ENCODE assay signal across 20 cellular contexts in the genomic region with DNA sequence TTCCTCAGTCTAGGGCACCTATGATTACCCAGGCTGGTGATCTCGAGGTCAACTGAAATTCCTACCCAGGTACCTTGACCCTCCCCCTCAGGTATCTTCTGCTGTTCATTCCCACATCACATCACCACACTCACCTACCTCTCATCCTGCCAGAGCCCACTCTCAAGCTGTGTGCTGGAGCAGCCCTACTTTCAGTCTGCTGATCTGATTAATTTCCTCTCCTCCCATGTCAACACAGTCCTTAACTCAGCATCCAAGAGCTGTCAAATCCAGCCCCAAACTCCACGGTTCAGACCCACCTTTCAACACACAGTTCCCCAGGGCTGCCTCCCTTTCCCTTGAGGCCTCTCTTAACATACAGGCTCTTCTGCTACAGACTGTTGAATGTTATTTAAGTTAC. TPM values are rescaled to one million over a fixed set of nuclear protein-coding genes. Genes with fewer than 3 reads are reported as not detected.
DNase-seq lines count a peak whose midpoint lies in the region; ATAC-seq and TF ChIP-seq lines count a peak whose summit lies in the region.
"Had no signal": no experiment of that assay in that cellular context is flagged by ENCODE, and none has a peak within 500 bp of the region (broad histone marks: within the 10 kb centered on the region; RNA-seq: fewer than 3 reads in every experiment).

No MANE protein-coding gene starts in this region.

- intact Hi-C loops in activated CD4-positive, alpha-beta memory T cell treated with anti-CD3 and anti-CD28 coated beads for 36 hours (cut with micrococcal nuclease), result loop anchor here (5.0 kb wide), 1 partner anchor 196 kb away; no protein-coding TSS in a partner anchor
- intact Hi-C loops in ovary (cut with DNase I), result no loop called here
- intact Hi-C loops in sciatic nerve (cut with DNase I), result no loop called here

- peaks cover 82% of the 10 kb centered on the region for H3K36me3 Mint-ChIP-seq in activated CD4-positive, alpha-beta memory T cell treated with anti-CD3 and anti-CD28 coated beads for 36 hours
- peaks cover 90% of the 10 kb centered on the region for H3K36me3 Mint-ChIP-seq in activated CD4-positive, alpha-beta memory T cell treated with anti-CD3 and anti-CD28 coated beads, Interleukin-2, amount 10 ng/mL, durations not matched to agents 7 days and 5 days (ENCODE audit: low read depth)
- peaks cover 90% of the 10 kb centered on the region for H3K36me3 Mint-ChIP-seq in central memory CD8-positive, alpha-beta T cell (ENCODE audit: insufficient read depth)

- H2AFZ ChIP-seq in parathyroid adenoma, result no peak overlapping the region

- H3K4me3 Mint-ChIP-seq in activated CD4-positive, alpha-beta memory T cell treated with anti-CD3 and anti-CD28 coated beads for 36 hours, result no peak overlapping the region
- no peak overlapping the region for H3K4me3 Mint-ChIP-seq in activated CD4-positive, alpha-beta memory T cell treated with anti-CD3 and anti-CD28 coated beads, Interleukin-2, amount 10 ng/mL, durations not matched to agents 7 days and 5 days
- H3K4me3 Mint-ChIP-seq in central memory CD8-positive, alpha-beta T cell, result peak overlapping the region; percentile 21

- DNase-seq in activated CD4-positive, alpha-beta memory T cell treated with anti-CD3 and anti-CD28 coated beads for 36 hours, result no peak
- no peak for DNase-seq in activated CD4-positive, alpha-beta memory T cell treated with anti-CD3 and anti-CD28 coated beads, Interleukin-2, amount 10 ng/mL, durations not matched to agents 7 days and 5 days
- no peak for DNase-seq in central memory CD8-positive, alpha-beta T cell (ENCODE audit: low spot score in 2 of 2)
- no peak for DNase-seq in ovary
- no peak for DNase-seq in DMS114 treated with DMSO at 0.1 percent for 48 hours (lab: John Stamatoyannopoulos, UW; ENCODE audit: unreplicated experiment)
- no peak for DNase-seq in sciatic nerve (ENCODE audit: low spot score)
- DNase-seq: aorta; colonic mucosa; HCEC 1CT; mammary epithelial cell; MM.1S; NCI-H2029; NCI-H526 treated with DMSO at 0.1 percent for 48 hours; nucleus accumbens; OCI-M1; stimulated activated CD4-positive, alpha-beta T cell treated with anti-CD3 and anti-CD28 coated beads, Interleukin-4, amount 100 ng/mL, for 4 hours; upper lobe of right lung had no signal

- H3K9me3 Mint-ChIP-seq in activated CD4-positive, alpha-beta memory T cell treated with anti-CD3 and anti-CD28 coated beads for 36 hours, result no peaks in the 10 kb centered on the region
- H3K9me3 Mint-ChIP-seq in activated CD4-positive, alpha-beta memory T cell treated with anti-CD3 and anti-CD28 coated beads, Interleukin-2, amount 10 ng/mL, durations not matched to agents 7 days and 5 days, result no peaks in the 10 kb centered on the region
- H3K9me3 Mint-ChIP-seq in central memory CD8-positive, alpha-beta T cell, result no peaks in the 10 kb centered on the region

- WGBS in ovary, 3 donors, result 84 to 93% (median 87%) methylated on average over 2 of the region's 2 CpGs

- H3K4me3 ChIP-seq in HEK293 (ENCODE audit: low read depth, low read length) (no peak overlapping the region), parathyroid adenoma (ENCODE audit: low read depth, low read length) (no peak overlapping the region), ovary (no peak overlapping the region)
- H3K4me3 ChIP-seq: colonic mucosa, GM12878, upper lobe of right lung had no signal

- H3K4me2 ChIP-seq in parathyroid adenoma (ENCODE audit: low read length), result no peak overlapping the region

- H3K4me1 Mint-ChIP-seq in activated CD4-positive, alpha-beta memory T cell treated with anti-CD3 and anti-CD28 coated beads for 36 hours (ENCODE audit: low read depth), result peaks cover 59% of the 10 kb centered on the region
- H3K4me1 Mint-ChIP-seq in activated CD4-positive, alpha-beta memory T cell treated with anti-CD3 and anti-CD28 coated beads, Interleukin-2, amount 10 ng/mL, durations not matched to agents 7 days and 5 days, result peaks cover 56% of the 10 kb centered on the region
- peaks cover 68% of the 10 kb centered on the region for H3K4me1 Mint-ChIP-seq in central memory CD8-positive, alpha-beta T cell

- peaks cover 53% of the 10 kb centered on the region for H3K79me2 ChIP-seq in parathyroid adenoma

- POLR2A ChIA-PET in activated CD4-positive, alpha-beta memory T cell treated with anti-CD3 and anti-CD28 coated beads for 36 hours (lab: Charles Lee), result no interaction called here
- POLR2A ChIA-PET in activated CD4-positive, alpha-beta memory T cell treated with anti-CD3 and anti-CD28 coated beads, Interleukin-2, amount 10 ng/mL, durations not matched to agents 7 days and 5 days (lab: Charles Lee), result interaction anchor here (0.9 to 1.0 kb wide), 2 partner anchors 11 to 13 kb away, joined by 3 read pairs; no protein-coding TSS in a partner anchor
- POLR2A ChIA-PET in HEK293 (lab: Yijun Ruan, JAX), result interaction anchor here (0.8 kb wide), 1 partner anchor 19 kb away, joined by 3 read pairs; no protein-coding TSS in a partner anchor

- H3K27me3 Mint-ChIP-seq in activated CD4-positive, alpha-beta memory T cell treated with anti-CD3 and anti-CD28 coated beads for 36 hours, result no peaks in the 10 kb centered on the region
- H3K27me3 Mint-ChIP-seq in activated CD4-positive, alpha-beta memory T cell treated with anti-CD3 and anti-CD28 coated beads, Interleukin-2, amount 10 ng/mL, durations not matched to agents 7 days and 5 days, result no peaks in the 10 kb centered on the region
- H3K27me3 Mint-ChIP-seq in central memory CD8-positive, alpha-beta T cell, result no peaks in the 10 kb centered on the region

- no peak for TF ChIP-seq EP300 in ovary (IDR thresholded peaks at IDR 0.05)

- TF ChIP-seq POLR2A in ovary (IDR thresholded peaks at IDR 0.05), result no peak

- H3K36me3 ChIP-seq in HEK293 (ENCODE audit: control insufficient read depth in 2 of 2, insufficient read depth in 1 of 2, low read length in 2 of 2) (peaks cover 17 to 98% of the 10 kb centered on the region in 2 experiments), parathyroid adenoma (ENCODE audit: control insufficient read depth, insufficient read depth, low read length) (no peaks in the 10 kb centered on the region), ovary (no peaks in the 10 kb centered on the region)

- H3K27ac ChIP-seq in HEK293 (ENCODE audit: extremely low read depth, low read depth, low read length) (no peak overlapping the region), parathyroid adenoma (peak overlapping the region; percentile 29), ovary (no peak overlapping the region)
- H3K27ac ChIP-seq: colonic mucosa, upper lobe of right lung had no signal

- no peak overlapping the region for H3K9ac ChIP-seq in parathyroid adenoma

- no peaks in the 10 kb centered on the region for H3K4me1 ChIP-seq in HEK293 (ENCODE audit: control insufficient read depth, insufficient read depth, low read length)
- H3K4me1 ChIP-seq in parathyroid adenoma, result peaks cover 64% of the 10 kb centered on the region
- H3K4me1 ChIP-seq in ovary (ENCODE audit: insufficient read depth), result peaks cover 3% of the 10 kb centered on the region

- no peak for ATAC-seq in central memory CD8-positive, alpha-beta T cell (replicated peaks; ENCODE audit: extremely low read depth, poor library complexity, severe bottlenecking)
- no peak for ATAC-seq in sciatic nerve
- ATAC-seq: GM12878, upper lobe of right lung had no signal

- H3K9me3 ChIP-seq in HEK293 (ENCODE audit: control insufficient read depth, insufficient read depth, low read depth, low read length) (no peaks in the 10 kb centered on the region), parathyroid adenoma (ENCODE audit: control insufficient read depth, low read length) (no peaks in the 10 kb centered on the region), ovary (no peaks in the 10 kb centered on the region)
- H3K9me3 ChIP-seq: colonic mucosa, upper lobe of right lung had no signal

- TF ChIP-seq CTCF in HEK293 (tag by site-specific recombination; IDR thresholded peaks at IDR 0.05) (no peak), parathyroid adenoma (IDR thresholded peaks at IDR 0.05) (no peak), ovary (IDR thresholded peaks at IDR 0.05) (no peak)

- H3K27me3 ChIP-seq in parathyroid adenoma (ENCODE audit: control insufficient read depth, insufficient read depth, low read length) (no peaks in the 10 kb centered on the region), ovary (no peaks in the 10 kb centered on the region)
- H3K27me3 ChIP-seq: colonic mucosa, upper lobe of right lung had no signal

- CTCF ChIA-PET in activated CD4-positive, alpha-beta memory T cell treated with anti-CD3 and anti-CD28 coated beads for 36 hours (lab: Charles Lee), result no interaction called here
- CTCF ChIA-PET in activated CD4-positive, alpha-beta memory T cell treated with anti-CD3 and anti-CD28 coated beads, Interleukin-2, amount 10 ng/mL, durations not matched to agents 7 days and 5 days (lab: Charles Lee), result no interaction called here
- CTCF ChIA-PET in HEK293 (lab: Yijun Ruan, JAX), result no interaction called here

- peak overlapping the region; percentile 85 for H3K27ac Mint-ChIP-seq in activated CD4-positive, alpha-beta memory T cell treated with anti-CD3 and anti-CD28 coated beads for 36 hours
- no peak overlapping the region for H3K27ac Mint-ChIP-seq in activated CD4-positive, alpha-beta memory T cell treated with anti-CD3 and anti-CD28 coated beads, Interleukin-2, amount 10 ng/mL, durations not matched to agents 7 days and 5 days
- peak overlapping the region; percentile 88 for H3K27ac Mint-ChIP-seq in central memory CD8-positive, alpha-beta T cell (ENCODE audit: low read depth)

TF ChIP-seq in HEK293, 187 proteins besides CTCF, POLR2A, EP300 and RAD21:
- TF ChIP-seq ZNF600 (tag by site-specific recombination; IDR thresholded peaks at IDR 0.05), result 0 out of 2 replicates have a peak, but pooled peaks have one; percentile 21
- TF ChIP-seq ZNF121 (tag by site-specific recombination; IDR thresholded peaks at IDR 0.05), result no peak

RNA-seq across cellular contexts. Expression of a gene that starts 42.4 kb away (rescaled TPM):
- 100 to 1,000 TPM; 255 to 256 TPM for total RNA-seq in activated CD4-positive, alpha-beta memory T cell treated with anti-CD3 and anti-CD28 coated beads for 36 hours
- total RNA-seq in activated CD4-positive, alpha-beta memory T cell treated with anti-CD3 and anti-CD28 coated beads, Interleukin-2, amount 10 ng/mL, durations not matched to agents 7 days and 5 days, result 100 to 1,000 TPM; 225 to 228 TPM
- total RNA-seq in ovary, result 100 to 1,000 TPM in 4 of 7 donors, 10 to 100 TPM in 3; 39.0 to 214 (median 116) TPM
- polyA plus RNA-seq in ovary, result 10 to 100 TPM; 45.1 to 85.6 TPM
- total RNA-seq in sciatic nerve, result 113 TPM
